Comparison of ENCODE assay signal across 1 cellular context in genomic region chr13:51423766-51424165, GRCh38.
TF ChIP-seq lines count a peak whose summit lies in the region.

No MANE protein-coding gene starts in this region.

TF ChIP-seq in GM12878, 131 proteins besides CTCF, POLR2A, EP300 and RAD21 (continued from another document):
- TF ChIP-seq, protein P1, sequence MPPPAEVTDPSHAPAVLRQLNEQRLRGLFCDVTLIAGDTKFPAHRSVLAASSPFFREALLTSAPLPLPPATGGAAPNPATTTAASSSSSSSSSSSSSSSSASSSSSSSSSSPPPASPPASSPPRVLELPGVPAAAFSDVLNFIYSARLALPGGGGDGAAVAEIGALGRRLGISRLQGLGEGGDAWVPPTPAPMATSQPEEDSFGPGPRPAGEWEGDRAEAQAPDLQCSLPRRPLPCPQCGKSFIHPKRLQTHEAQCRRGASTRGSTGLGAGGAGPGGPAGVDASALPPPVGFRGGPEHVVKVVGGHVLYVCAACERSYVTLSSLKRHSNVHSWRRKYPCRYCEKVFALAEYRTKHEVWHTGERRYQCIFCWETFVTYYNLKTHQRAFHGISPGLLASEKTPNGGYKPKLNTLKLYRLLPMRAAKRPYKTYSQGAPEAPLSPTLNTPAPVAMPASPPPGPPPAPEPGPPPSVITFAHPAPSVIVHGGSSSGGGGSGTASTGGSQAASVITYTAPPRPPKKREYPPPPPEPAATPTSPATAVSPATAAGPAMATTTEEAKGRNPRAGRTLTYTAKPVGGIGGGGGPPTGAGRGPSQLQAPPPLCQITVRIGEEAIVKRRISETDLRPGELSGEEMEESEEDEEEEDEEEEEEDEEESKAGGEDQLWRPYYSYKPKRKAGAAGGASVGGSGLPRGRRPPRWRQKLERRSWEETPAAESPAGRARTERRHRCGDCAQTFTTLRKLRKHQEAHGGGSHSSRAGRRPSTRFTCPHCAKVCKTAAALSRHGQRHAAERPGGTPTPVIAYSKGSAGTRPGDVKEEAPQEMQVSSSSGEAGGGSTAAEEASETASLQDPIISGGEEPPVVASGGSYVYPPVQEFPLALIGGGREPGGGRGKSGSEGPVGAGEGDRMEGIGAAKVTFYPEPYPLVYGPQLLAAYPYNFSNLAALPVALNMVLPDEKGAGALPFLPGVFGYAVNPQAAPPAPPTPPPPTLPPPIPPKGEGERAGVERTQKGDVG (CRISPR knock-in tag; IDR thresholded peaks at IDR 0.05): no peak
